Comparison of ENCODE assay signal across 10 cellular contexts in genomic region chr20:11234181-11234969, GRCh38.
DNase-seq lines count a peak whose midpoint lies in the region; ATAC-seq, FAIRE-seq and TF ChIP-seq lines count a peak whose summit lies in the region.
"Had no signal": no experiment of that assay in that cellular context is flagged by ENCODE, and none has a peak within 500 bp of the region (broad histone marks: within the 10 kb centered on the region; RNA-seq: fewer than 3 reads in every experiment).

No MANE protein-coding gene starts in this region.

- in situ Hi-C loops in mammary epithelial cell (cut with MboI; ENCODE audit: low sequenced_read_pairs in 2 of 2), result no loop called here
- in situ Hi-C loops in GM23248 (cut with MboI), result no loop called here

- H3K9me2 ChIP-seq in GM23248 (ENCODE audit: insufficient read depth), result no peaks in the 10 kb centered on the region

- FAIRE-seq in D721Med (lab: Jason Lieb, UNC), result no peak

- no peaks in the 10 kb centered on the region for H3K79me2 ChIP-seq in mammary epithelial cell (ENCODE audit: insufficient read depth, low read length)
- H3K79me2 ChIP-seq in GM23248 (ENCODE audit: insufficient read depth), result no peaks in the 10 kb centered on the region

- BruUV-seq in mammary epithelial cell (replicated peaks; lab: Mats Ljungman, UMichigan), result no TSS peak

- 100% methylated on average over 2 of the region's 2 CpGs for WGBS in mammary epithelial cell (ENCODE audit: low coverage, missing lambda C conversion rate)
- WGBS in GM23248 (ENCODE audit: low coverage in 1 of 2, low lambda C conversion rate in 2 of 2, missing lambda C conversion rate in 2 of 2), 2 experiments, result 68 to 69% methylated on average over 2 of the region's 2 CpGs

- no peaks in the 10 kb centered on the region for H3K36me3 ChIP-seq in mammary epithelial cell (ENCODE audit: insufficient read depth, low read length)
- no peaks in the 10 kb centered on the region for H3K36me3 ChIP-seq in breast epithelium
- H3K36me3 ChIP-seq in HUES6 (ENCODE audit: control insufficient read depth, insufficient read depth, low read length), result no peaks in the 10 kb centered on the region
- no peaks in the 10 kb centered on the region for H3K36me3 ChIP-seq in thoracic aorta
- H3K36me3 ChIP-seq in GM23248 (ENCODE audit: low read depth), result no peaks in the 10 kb centered on the region

- no peak overlapping the region for H3K9ac ChIP-seq in mammary epithelial cell (ENCODE audit: insufficient read depth, low read length)
- peak overlapping the region; percentile 35 for H3K9ac ChIP-seq in HUES6 (ENCODE audit: low read length)
- no peak overlapping the region for H3K9ac ChIP-seq in GM23248

- H3K4me1 ChIP-seq in mammary epithelial cell (ENCODE audit: insufficient read depth, low read length) (peaks cover 21% of the 10 kb centered on the region), breast epithelium (no peaks in the 10 kb centered on the region), HUES6 (ENCODE audit: control insufficient read depth, insufficient read depth, low read length) (peaks cover 22% of the 10 kb centered on the region; the same call in 1 of the 2 replicates), thoracic aorta (ENCODE audit: control insufficient read depth in 1 of 2, low read depth in 2 of 2) (peaks cover 2 to 27% of the 10 kb centered on the region in 2 donors), GM23248 (ENCODE audit: insufficient read depth) (peaks cover 25% of the 10 kb centered on the region)

- H3K27me3 ChIP-seq in mammary epithelial cell (ENCODE audit: insufficient read depth, low read length), result no peaks in the 10 kb centered on the region
- no peaks in the 10 kb centered on the region for H3K27me3 ChIP-seq in breast epithelium
- H3K27me3 ChIP-seq in HUES6 (ENCODE audit: control insufficient read depth, insufficient read depth, low read length), result no peaks in the 10 kb centered on the region
- no peaks in the 10 kb centered on the region for H3K27me3 ChIP-seq in thoracic aorta (replicated peaks; ENCODE audit: insufficient read depth)
- H3K27me3 ChIP-seq in GM23248 (replicated peaks; ENCODE audit: insufficient read depth), result no peaks in the 10 kb centered on the region

- TF ChIP-seq CTCF in mammary epithelial cell (conservative IDR thresholded peaks at IDR 0.05 in 1 of 2, IDR thresholded peaks at IDR 0.05 in 1 of 2; ENCODE audit: extremely low read depth in 1 of 2, insufficient read depth in 1 of 2, low read depth in 1 of 2, low read length in 2 of 2) (no peak), breast epithelium (IDR thresholded peaks at IDR 0.05) (no peak), thoracic aorta (IDR thresholded peaks at IDR 0.05) (no peak), D721Med (IDR thresholded peaks at IDR 0.05; ENCODE audit: insufficient read depth, missing control alignments) (no peak)

- H3K9me3 ChIP-seq in mammary epithelial cell (replicated peaks; ENCODE audit: insufficient read depth, low read length) (no peaks in the 10 kb centered on the region), breast epithelium (no peaks in the 10 kb centered on the region), HUES6 (ENCODE audit: control insufficient read depth, insufficient read depth, low read depth, low read length) (no peaks in the 10 kb centered on the region), thoracic aorta (no peaks in the 10 kb centered on the region), GM23248 (ENCODE audit: low read depth) (no peaks in the 10 kb centered on the region)

- TF ChIP-seq POLR2A in breast epithelium (IDR thresholded peaks at IDR 0.05), result no peak

- DNase-seq in mammary epithelial cell (no peak), breast epithelium (ENCODE audit: low spot score in 2 of 2) (no peak), thoracic aorta (ENCODE audit: low spot score) (no peak), H4 (ENCODE audit: low spot score) (no peak), D721Med (ENCODE audit: insufficient read length, low spot score) (no peak), GM23248 (no peak)
- DNase-seq: NCI-H82 had no signal

- H2AFZ ChIP-seq in mammary epithelial cell (ENCODE audit: low read depth, low read length) (peak overlapping the region; percentile 89), GM23248 (no peak overlapping the region)

- peaks cover 10% of the 10 kb centered on the region for H3F3A ChIP-seq in GM23248 (ENCODE audit: insufficient read depth)

- H3K4me2 ChIP-seq in mammary epithelial cell (ENCODE audit: insufficient read depth, low read depth, low read length) (no peak overlapping the region), GM23248 (ENCODE audit: unreplicated experiment) (no peak overlapping the region)

- CTCF ChIA-PET in mammary epithelial cell (lab: Charles Lee; ENCODE audit: low non-redundant PET), result no interaction called here

- H3K4me3 ChIP-seq in mammary epithelial cell (replicated peaks in 1 of 3; ENCODE audit: insufficient read depth in 1 of 3, low read depth in 2 of 3, low read length in 3 of 3) (no peak overlapping the region), breast epithelium (no peak overlapping the region), HUES6 (ENCODE audit: low read depth, low read length) (no peak overlapping the region), thoracic aorta (no peak overlapping the region), GM23248 (no peak overlapping the region)
- H3K4me3 ChIP-seq: SK-N-MC had no signal

- H3K27ac ChIP-seq in mammary epithelial cell (ENCODE audit: insufficient read depth, low read depth, low read length), result no peak overlapping the region
- no peak overlapping the region for H3K27ac ChIP-seq in breast epithelium
- peak overlapping the region; percentile 51; the same call in 1 of the 2 replicates for H3K27ac ChIP-seq in HUES6 (ENCODE audit: low read depth, low read length)
- H3K27ac ChIP-seq in thoracic aorta, result peak overlapping the region; percentile 62 to 67
- H3K27ac ChIP-seq in GM23248, result no peak overlapping the region
- H3K27ac ChIP-seq: SK-N-MC had no signal

- intact Hi-C loops in mammary epithelial cell (cut with micrococcal nuclease), result no loop called here
- intact Hi-C loops in breast epithelium (cut with DNase I; ENCODE audit: low total_unique reads), result no loop called here

- dilution Hi-C loops in mammary epithelial cell (cut with HindIII; ENCODE audit: low sequenced_read_pairs), result no loop called here

- ATAC-seq in esophagus mucosa (peak; percentile 66), thoracic aorta (ENCODE audit: insufficient number of reproducible peaks, low FRiP score, low read depth) (no peak)

- H4K20me1 ChIP-seq in mammary epithelial cell (ENCODE audit: insufficient read depth, low read length), result no peaks in the 10 kb centered on the region
- no peaks in the 10 kb centered on the region for H4K20me1 ChIP-seq in GM23248 (ENCODE audit: insufficient read depth)

Comparison
In these comparisons a context has a peak if more than half of its experiments do, and no peak if none do; other contexts are left out.
1. H3K27ac ChIP-seq: peak in HUES6 (single experiment) and thoracic aorta (2 of 2); none in mammary epithelial cell (single experiment), breast epithelium (0 of 2) and GM23248 (single experiment).